Comparison of ENCODE assay signal across 1 cellular context in the genomic region with DNA sequence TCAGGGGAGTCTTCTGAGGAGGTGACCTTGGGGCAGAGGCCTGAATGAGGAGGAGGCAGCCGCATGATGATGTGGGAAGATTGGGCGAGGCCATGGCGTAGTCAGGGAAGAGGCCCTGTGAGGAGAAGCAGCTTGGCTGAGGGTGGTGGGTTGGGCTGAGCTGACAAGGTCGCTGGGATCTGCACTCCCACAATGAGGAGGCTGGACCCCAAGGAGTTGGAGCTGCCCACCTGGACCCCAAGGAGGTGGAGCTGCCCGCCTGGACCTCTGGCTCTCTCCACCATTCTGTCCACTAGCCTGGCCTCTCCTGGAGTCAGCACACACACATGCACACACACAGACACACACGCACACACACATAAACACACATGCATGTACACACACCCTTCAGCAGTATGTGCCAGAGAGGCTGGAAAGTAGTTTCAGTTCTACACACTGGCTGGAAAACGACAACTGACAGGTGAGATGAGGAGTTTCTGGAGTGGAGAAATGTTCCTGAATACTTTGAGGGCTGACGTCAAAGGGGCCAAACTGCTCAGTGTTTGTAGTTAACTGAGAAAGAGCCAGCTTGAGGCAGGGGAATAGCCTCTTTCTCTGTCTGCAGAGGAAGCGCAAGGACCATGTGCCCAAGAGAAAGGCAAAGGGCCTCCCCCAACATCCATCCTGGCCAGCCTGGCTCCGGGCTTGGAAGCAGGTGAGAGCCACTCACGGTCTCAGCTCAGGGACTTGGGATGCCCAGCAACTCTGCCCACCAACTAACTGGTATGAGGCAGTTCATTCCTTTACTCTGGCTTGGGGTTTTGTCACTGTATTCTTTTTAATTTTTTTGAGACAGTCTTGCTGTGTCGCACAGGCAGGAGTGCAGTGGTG.
TF ChIP-seq lines count a peak whose summit lies in the region.

No MANE protein-coding gene starts in this region.

TF ChIP-seq in K562, 482 proteins besides CTCF, POLR2A, EP300 and RAD21:
- no peak for TF ChIP-seq RBM22 (IDR thresholded peaks at IDR 0.05; ENCODE audit: low read depth, low read length, poor library complexity, severe bottlenecking)
- TF ChIP-seq EZH2 (IDR thresholded peaks at IDR 0.05; ENCODE audit: borderline replicate concordance, low read depth, low read length), result no peak
- 0 out of 2 replicates have a peak, but pooled peaks have one; percentile 26 for TF ChIP-seq OTX1 (CRISPR knock-in tag; IDR thresholded peaks at IDR 0.05)
- TF ChIP-seq, protein P1, sequence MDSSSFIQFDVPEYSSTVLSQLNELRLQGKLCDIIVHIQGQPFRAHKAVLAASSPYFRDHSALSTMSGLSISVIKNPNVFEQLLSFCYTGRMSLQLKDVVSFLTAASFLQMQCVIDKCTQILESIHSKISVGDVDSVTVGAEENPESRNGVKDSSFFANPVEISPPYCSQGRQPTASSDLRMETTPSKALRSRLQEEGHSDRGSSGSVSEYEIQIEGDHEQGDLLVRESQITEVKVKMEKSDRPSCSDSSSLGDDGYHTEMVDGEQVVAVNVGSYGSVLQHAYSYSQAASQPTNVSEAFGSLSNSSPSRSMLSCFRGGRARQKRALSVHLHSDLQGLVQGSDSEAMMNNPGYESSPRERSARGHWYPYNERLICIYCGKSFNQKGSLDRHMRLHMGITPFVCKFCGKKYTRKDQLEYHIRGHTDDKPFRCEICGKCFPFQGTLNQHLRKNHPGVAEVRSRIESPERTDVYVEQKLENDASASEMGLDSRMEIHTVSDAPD (CRISPR knock-in tag; IDR thresholded peaks at IDR 0.05), result no peak
- TF ChIP-seq, protein P2, sequence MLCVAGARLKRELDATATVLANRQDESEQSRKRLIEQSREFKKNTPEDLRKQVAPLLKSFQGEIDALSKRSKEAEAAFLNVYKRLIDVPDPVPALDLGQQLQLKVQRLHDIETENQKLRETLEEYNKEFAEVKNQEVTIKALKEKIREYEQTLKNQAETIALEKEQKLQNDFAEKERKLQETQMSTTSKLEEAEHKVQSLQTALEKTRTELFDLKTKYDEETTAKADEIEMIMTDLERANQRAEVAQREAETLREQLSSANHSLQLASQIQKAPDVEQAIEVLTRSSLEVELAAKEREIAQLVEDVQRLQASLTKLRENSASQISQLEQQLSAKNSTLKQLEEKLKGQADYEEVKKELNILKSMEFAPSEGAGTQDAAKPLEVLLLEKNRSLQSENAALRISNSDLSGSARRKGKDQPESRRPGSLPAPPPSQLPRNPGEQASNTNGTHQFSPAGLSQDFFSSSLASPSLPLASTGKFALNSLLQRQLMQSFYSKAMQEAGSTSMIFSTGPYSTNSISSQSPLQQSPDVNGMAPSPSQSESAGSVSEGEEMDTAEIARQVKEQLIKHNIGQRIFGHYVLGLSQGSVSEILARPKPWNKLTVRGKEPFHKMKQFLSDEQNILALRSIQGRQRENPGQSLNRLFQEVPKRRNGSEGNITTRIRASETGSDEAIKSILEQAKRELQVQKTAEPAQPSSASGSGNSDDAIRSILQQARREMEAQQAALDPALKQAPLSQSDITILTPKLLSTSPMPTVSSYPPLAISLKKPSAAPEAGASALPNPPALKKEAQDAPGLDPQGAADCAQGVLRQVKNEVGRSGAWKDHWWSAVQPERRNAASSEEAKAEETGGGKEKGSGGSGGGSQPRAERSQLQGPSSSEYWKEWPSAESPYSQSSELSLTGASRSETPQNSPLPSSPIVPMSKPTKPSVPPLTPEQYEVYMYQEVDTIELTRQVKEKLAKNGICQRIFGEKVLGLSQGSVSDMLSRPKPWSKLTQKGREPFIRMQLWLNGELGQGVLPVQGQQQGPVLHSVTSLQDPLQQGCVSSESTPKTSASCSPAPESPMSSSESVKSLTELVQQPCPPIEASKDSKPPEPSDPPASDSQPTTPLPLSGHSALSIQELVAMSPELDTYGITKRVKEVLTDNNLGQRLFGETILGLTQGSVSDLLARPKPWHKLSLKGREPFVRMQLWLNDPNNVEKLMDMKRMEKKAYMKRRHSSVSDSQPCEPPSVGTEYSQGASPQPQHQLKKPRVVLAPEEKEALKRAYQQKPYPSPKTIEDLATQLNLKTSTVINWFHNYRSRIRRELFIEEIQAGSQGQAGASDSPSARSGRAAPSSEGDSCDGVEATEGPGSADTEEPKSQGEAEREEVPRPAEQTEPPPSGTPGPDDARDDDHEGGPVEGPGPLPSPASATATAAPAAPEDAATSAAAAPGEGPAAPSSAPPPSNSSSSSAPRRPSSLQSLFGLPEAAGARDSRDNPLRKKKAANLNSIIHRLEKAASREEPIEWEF (CRISPR knock-in tag; IDR thresholded peaks at IDR 0.05), result no peak
- TF ChIP-seq SMAD4 (CRISPR knock-in tag; conservative IDR thresholded peaks at IDR 0.05), result no peak
- TF ChIP-seq CXXC5 (CRISPR knock-in tag; IDR thresholded peaks at IDR 0.05), result no peak
- TF ChIP-seq, protein P3, sequence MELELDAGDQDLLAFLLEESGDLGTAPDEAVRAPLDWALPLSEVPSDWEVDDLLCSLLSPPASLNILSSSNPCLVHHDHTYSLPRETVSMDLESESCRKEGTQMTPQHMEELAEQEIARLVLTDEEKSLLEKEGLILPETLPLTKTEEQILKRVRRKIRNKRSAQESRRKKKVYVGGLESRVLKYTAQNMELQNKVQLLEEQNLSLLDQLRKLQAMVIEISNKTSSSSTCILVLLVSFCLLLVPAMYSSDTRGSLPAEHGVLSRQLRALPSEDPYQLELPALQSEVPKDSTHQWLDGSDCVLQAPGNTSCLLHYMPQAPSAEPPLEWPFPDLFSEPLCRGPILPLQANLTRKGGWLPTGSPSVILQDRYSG (tag; conservative IDR thresholded peaks at IDR 0.05; ENCODE audit: low read depth), result no peak
- TF ChIP-seq ATF7 (IDR thresholded peaks at IDR 0.05), result no peak
- TF ChIP-seq NFRKB (IDR thresholded peaks at IDR 0.05; ENCODE audit: low read depth), result no peak
- TF ChIP-seq CTBP1 (IDR thresholded peaks at IDR 0.05; ENCODE audit: borderline replicate concordance), result 0 out of 2 replicates have a peak, but pooled peaks have one; percentile 17
- no peak for TF ChIP-seq NR4A1 (CRISPR knock-in tag; IDR thresholded peaks at IDR 0.05)
- no peak for TF ChIP-seq NR4A1 (tag; IDR thresholded peaks at IDR 0.05)
- TF ChIP-seq, protein P4, sequence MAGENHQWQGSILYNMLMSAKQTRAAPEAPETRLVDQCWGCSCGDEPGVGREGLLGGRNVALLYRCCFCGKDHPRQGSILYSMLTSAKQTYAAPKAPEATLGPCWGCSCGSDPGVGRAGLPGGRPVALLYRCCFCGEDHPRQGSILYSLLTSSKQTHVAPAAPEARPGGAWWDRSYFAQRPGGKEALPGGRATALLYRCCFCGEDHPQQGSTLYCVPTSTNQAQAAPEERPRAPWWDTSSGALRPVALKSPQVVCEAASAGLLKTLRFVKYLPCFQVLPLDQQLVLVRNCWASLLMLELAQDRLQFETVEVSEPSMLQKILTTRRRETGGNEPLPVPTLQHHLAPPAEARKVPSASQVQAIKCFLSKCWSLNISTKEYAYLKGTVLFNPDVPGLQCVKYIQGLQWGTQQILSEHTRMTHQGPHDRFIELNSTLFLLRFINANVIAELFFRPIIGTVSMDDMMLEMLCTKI (IDR thresholded peaks at IDR 0.05; ENCODE audit: partially characterized antibody), result no peak
- no peak for TF ChIP-seq CC2D1A (IDR thresholded peaks at IDR 0.05)
- TF ChIP-seq SNRNP70 (optimal IDR thresholded peaks at IDR 0.05; ENCODE audit: low read depth, low read length), result no peak
- TF ChIP-seq MCM3 (IDR thresholded peaks at IDR 0.05), result no peak
- TF ChIP-seq CHD2 (IDR thresholded peaks at IDR 0.05; ENCODE audit: low read depth, low read length), result no peak
- TF ChIP-seq SAFB2 (IDR thresholded peaks at IDR 0.05; ENCODE audit: borderline replicate concordance, low read depth, low read length, severe bottlenecking), result no peak
- no peak for TF ChIP-seq COPS2 (conservative IDR thresholded peaks at IDR 0.05)
- no peak for TF ChIP-seq ZNF311 (CRISPR knock-in tag; IDR thresholded peaks at IDR 0.05)
- peak; percentile 71 for TF ChIP-seq ZFP36 (IDR thresholded peaks at IDR 0.05; ENCODE audit: low read depth, low read length, partially characterized antibody)
- no peak for TF ChIP-seq MTA3 (IDR thresholded peaks at IDR 0.05; ENCODE audit: borderline replicate concordance)
- TF ChIP-seq, protein P5, sequence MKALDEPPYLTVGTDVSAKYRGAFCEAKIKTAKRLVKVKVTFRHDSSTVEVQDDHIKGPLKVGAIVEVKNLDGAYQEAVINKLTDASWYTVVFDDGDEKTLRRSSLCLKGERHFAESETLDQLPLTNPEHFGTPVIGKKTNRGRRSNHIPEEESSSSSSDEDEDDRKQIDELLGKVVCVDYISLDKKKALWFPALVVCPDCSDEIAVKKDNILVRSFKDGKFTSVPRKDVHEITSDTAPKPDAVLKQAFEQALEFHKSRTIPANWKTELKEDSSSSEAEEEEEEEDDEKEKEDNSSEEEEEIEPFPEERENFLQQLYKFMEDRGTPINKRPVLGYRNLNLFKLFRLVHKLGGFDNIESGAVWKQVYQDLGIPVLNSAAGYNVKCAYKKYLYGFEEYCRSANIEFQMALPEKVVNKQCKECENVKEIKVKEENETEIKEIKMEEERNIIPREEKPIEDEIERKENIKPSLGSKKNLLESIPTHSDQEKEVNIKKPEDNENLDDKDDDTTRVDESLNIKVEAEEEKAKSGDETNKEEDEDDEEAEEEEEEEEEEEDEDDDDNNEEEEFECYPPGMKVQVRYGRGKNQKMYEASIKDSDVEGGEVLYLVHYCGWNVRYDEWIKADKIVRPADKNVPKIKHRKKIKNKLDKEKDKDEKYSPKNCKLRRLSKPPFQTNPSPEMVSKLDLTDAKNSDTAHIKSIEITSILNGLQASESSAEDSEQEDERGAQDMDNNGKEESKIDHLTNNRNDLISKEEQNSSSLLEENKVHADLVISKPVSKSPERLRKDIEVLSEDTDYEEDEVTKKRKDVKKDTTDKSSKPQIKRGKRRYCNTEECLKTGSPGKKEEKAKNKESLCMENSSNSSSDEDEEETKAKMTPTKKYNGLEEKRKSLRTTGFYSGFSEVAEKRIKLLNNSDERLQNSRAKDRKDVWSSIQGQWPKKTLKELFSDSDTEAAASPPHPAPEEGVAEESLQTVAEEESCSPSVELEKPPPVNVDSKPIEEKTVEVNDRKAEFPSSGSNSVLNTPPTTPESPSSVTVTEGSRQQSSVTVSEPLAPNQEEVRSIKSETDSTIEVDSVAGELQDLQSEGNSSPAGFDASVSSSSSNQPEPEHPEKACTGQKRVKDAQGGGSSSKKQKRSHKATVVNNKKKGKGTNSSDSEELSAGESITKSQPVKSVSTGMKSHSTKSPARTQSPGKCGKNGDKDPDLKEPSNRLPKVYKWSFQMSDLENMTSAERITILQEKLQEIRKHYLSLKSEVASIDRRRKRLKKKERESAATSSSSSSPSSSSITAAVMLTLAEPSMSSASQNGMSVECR (CRISPR knock-in tag; IDR thresholded peaks at IDR 0.05), result no peak
- TF ChIP-seq PTRF (tag; IDR thresholded peaks at IDR 0.05), result no peak
